In genomic region chr4:74874785-74875367, GRCh38 we compare ENCODE assay signal across 8 cellular contexts. TPM values are rescaled to one million over a fixed set of nuclear protein-coding genes. Genes with fewer than 3 reads are reported as not detected.
A peak's percentile ranks its signal among the peaks of the same experiment; 100 is the strongest.
DNase-seq lines count a peak whose midpoint lies in the region; ATAC-seq and TF ChIP-seq lines count a peak whose summit lies in the region.

No MANE protein-coding gene starts in this region.

- TF ChIP-seq CTCF in VCaP (conservative IDR thresholded peaks at IDR 0.05) (peak; percentile 99), omental fat pad (IDR thresholded peaks at IDR 0.05) (peak in 1 of 3 donors; percentile 17)

- DNase-seq in COR-L47 (lab: John Stamatoyannopoulos, UW) (peak; percentile 68), NCI-H2029 (lab: John Stamatoyannopoulos, UW) (peak; percentile 67), germinal center (ENCODE audit: low spot score) (peak; percentile 39), omental fat pad (ENCODE audit: low spot score) (no peak)
- no peak for DNase-seq in activated effector memory CD4-positive, alpha-beta T cell treated with Interleukin-2 at 50 U/mL for 16 hours

- ATAC-seq in GM18520 (IDR thresholded peaks at IDR 0.05; ENCODE audit: unreplicated experiment) = peak; percentile 55
- ATAC-seq in HG02943 (IDR thresholded peaks at IDR 0.05; ENCODE audit: low read depth, unreplicated experiment) = peak; percentile 60
- ATAC-seq in omental fat pad (ENCODE audit: low FRiP score) = peak; percentile 75

- H3K27ac ChIP-seq in VCaP = no peak overlapping the region

RNA-seq across cellular contexts. Expression of gene PARM1, which starts 58.0 kb away (rescaled TPM):
- 10 to 100 TPM; 25.4 to 99.8 (median 32.6) TPM for total RNA-seq in omental fat pad

Comparison
In these comparisons a context has a peak if more than half of its experiments do, and no peak if none do; other contexts are left out.
1. DNase-seq: peak in COR-L47 (single experiment), NCI-H2029 (single experiment) and germinal center (single experiment); none in omental fat pad (single experiment) and activated effector memory CD4-positive, alpha-beta T cell treated with Interleukin-2 at 50 U/mL for 16 hours (single experiment).
2. Peak in every context shown above with its lines, with median percentiles within 50 percentile points of each other: ATAC-seq.